ENCODE assay signal across 8 cellular contexts in the genomic region with DNA sequence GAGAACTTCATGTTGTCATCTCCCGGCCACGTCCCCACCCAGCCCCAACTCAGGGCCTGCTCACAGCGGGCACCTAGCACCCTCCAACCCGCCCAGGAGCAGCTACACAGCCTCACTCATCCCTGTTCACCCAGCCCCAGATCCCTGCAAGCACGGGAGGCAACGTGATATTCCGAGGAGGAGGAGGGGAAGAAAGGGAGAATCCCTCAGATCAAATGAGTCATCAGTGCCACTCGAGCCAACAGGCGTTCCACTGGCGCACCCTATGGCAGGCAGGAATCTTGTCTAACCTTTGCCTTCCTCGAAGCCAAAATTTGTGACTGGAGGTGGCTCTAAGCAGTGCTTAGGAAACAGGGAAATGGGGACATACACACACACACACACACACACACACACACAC. TPM values are rescaled to one million over a fixed set of nuclear protein-coding genes. Genes with fewer than 3 reads are reported as not detected.
DNase-seq lines count a peak whose midpoint lies in the region; ATAC-seq, FAIRE-seq and TF ChIP-seq lines count a peak whose summit lies in the region.
"Had no signal": no experiment of that assay in that cellular context is flagged by ENCODE, and none has a peak within 500 bp of the region (broad histone marks: within the 10 kb centered on the region; RNA-seq: fewer than 3 reads in every experiment).

No MANE protein-coding gene starts in this region.

- TF ChIP-seq CTCF in HCT116 (IDR thresholded peaks at IDR 0.05 in 2 of 3, conservative IDR thresholded peaks at IDR 0.05 in 1 of 3; ENCODE audit: borderline replicate concordance in 1 of 3, insufficient read depth in 1 of 3, low read depth in 2 of 3, low read length in 2 of 3) = peak in 2 of 3 experiments; percentile 12 to 51; a peak in 1 of 6 replicates
- no peak for TF ChIP-seq CTCF in fibroblast of the aortic adventitia (IDR thresholded peaks at IDR 0.05; ENCODE audit: insufficient read depth, low read length)
- no peak for TF ChIP-seq CTCF in ascending aorta (IDR thresholded peaks at IDR 0.05)

- no peaks in the 10 kb centered on the region for H3K27me3 Mint-ChIP-seq in CD8-positive, alpha-beta memory T cell

- peak; percentile 54 for DNase-seq in HCT116 (ENCODE audit: low read depth, low spot score)
- peak; percentile 66 for DNase-seq in RCC 7860 (ENCODE audit: low spot score)
- peak; percentile 37 for DNase-seq in fibroblast of the aortic adventitia (ENCODE audit: low read depth)
- DNase-seq in superior temporal gyrus (ENCODE audit: extremely low spot score) = peak; percentile 22
- DNase-seq in CD8-positive, alpha-beta memory T cell = no peak
- no peak for DNase-seq in activated CD4-positive, CD25-positive, alpha-beta regulatory T cell treated with anti-CD3 and anti-CD28 coated beads, Interleukin-2, amount 50 U/mL, for 72 hours
- no peak for DNase-seq in ascending aorta (ENCODE audit: low spot score in 2 of 2)

- peaks cover 0 to 4% (median 0%) of the 10 kb centered on the region in 5 donors for H3K9me3 Mint-ChIP-seq in CD8-positive, alpha-beta memory T cell

- H3K36me3 Mint-ChIP-seq in CD8-positive, alpha-beta memory T cell = peaks cover 0 to 5% (median 1%) of the 10 kb centered on the region in 3 donors

- H3K27me3 ChIP-seq in HCT116 (ENCODE audit: insufficient read depth, low read length) (no peaks in the 10 kb centered on the region), ascending aorta (no peaks in the 10 kb centered on the region)
- H3K27me3 ChIP-seq in CD8-positive, alpha-beta memory T cell (ENCODE audit: insufficient read depth, low read length, poor library complexity, severe bottlenecking) = no peaks in the 10 kb centered on the region

- no TSS peak for BruUV-seq in HCT116 (replicated peaks; lab: Mats Ljungman, UMichigan)

- H3K9me3 ChIP-seq in HCT116 (ENCODE audit: control insufficient read depth in 1 of 2, insufficient read depth in 1 of 2, low read depth in 1 of 2, low read length in 2 of 2) = no peaks in the 10 kb centered on the region
- no peaks in the 10 kb centered on the region for H3K9me3 ChIP-seq in CD8-positive, alpha-beta memory T cell (ENCODE audit: low read length)
- no peaks in the 10 kb centered on the region for H3K9me3 ChIP-seq in ascending aorta

- H3K79me2 ChIP-seq in HCT116 (ENCODE audit: insufficient read depth, low read length) = no peaks in the 10 kb centered on the region

- intact Hi-C loops in HCT116 (cut with micrococcal nuclease) (loop anchor here (2.0 to 10.0 kb wide), 2 partner anchors 59 to 1585 kb away; no protein-coding TSS in a partner anchor), ascending aorta (cut with DNase I) (no loop called here)

- peak; percentile 94 for ATAC-seq in HCT116

- CTCF ChIA-PET in HCT116 (lab: Charles Lee) = no interaction called here
- CTCF ChIA-PET in CD8-positive, alpha-beta memory T cell (lab: Charles Lee) = no interaction called here

- H3K4me1 ChIP-seq in HCT116 (ENCODE audit: control insufficient read depth in 1 of 2, insufficient read depth in 2 of 2, low read length in 2 of 2) (peaks cover 8 to 17% of the 10 kb centered on the region in 2 experiments), ascending aorta (no peaks in the 10 kb centered on the region)
- no peaks in the 10 kb centered on the region for H3K4me1 ChIP-seq in CD8-positive, alpha-beta memory T cell (ENCODE audit: insufficient read depth, low read length)

- H4K20me1 ChIP-seq in HCT116 (ENCODE audit: insufficient read depth) = no peaks in the 10 kb centered on the region

- no peak overlapping the region for H3K27ac Mint-ChIP-seq in CD8-positive, alpha-beta memory T cell

- peak; percentile 77 for TF ChIP-seq RAD21 in HCT116 (IDR thresholded peaks at IDR 0.05; ENCODE audit: low read depth)

- H3K4me3 ChIP-seq in HCT116 (replicated peaks in 1 of 2; ENCODE audit: low read depth in 1 of 2, low read length in 2 of 2) (peak overlapping the region; percentile 15 to 34), fibroblast of the aortic adventitia (ENCODE audit: low read depth, low read length) (no peak overlapping the region), ascending aorta (no peak overlapping the region)
- H3K4me3 ChIP-seq in CD8-positive, alpha-beta memory T cell (ENCODE audit: low read length) = no peak overlapping the region

- H3K36me3 ChIP-seq in HCT116 (ENCODE audit: control insufficient read depth in 1 of 2, insufficient read depth in 2 of 2, low read length in 2 of 2) (no peaks in the 10 kb centered on the region), ascending aorta (no peaks in the 10 kb centered on the region)
- no peaks in the 10 kb centered on the region for H3K36me3 ChIP-seq in CD8-positive, alpha-beta memory T cell (ENCODE audit: insufficient read depth, low read length)

- RAD21 ChIA-PET in HCT116 (lab: Charles Lee; ENCODE audit: low non-redundant PET in 1 of 2, low total read pairs in 2 of 2, uncharacterized antibody in 2 of 2, unreplicated experiment in 2 of 2) = no interaction called here

- peak overlapping the region; percentile 16; the same call in 1 of the 2 replicates for H3K9ac ChIP-seq in HCT116 (ENCODE audit: low read length)

- no peak for TF ChIP-seq POLR2A in HCT116 (IDR thresholded peaks at IDR 0.05; ENCODE audit: borderline replicate concordance, extremely low read depth, insufficient read depth, insufficient read length)

- H3K4me2 ChIP-seq in HCT116 (ENCODE audit: low read length) = peak overlapping the region; percentile 80

- POLR2A ChIA-PET in HCT116 (lab: Charles Lee) = no interaction called here
- POLR2A ChIA-PET in CD8-positive, alpha-beta memory T cell (lab: Charles Lee) = no interaction called here

- peak; percentile 61 for FAIRE-seq in RCC 7860 (lab: Jason Lieb, UNC)
- FAIRE-seq: endothelial cell of umbilical vein had no signal

- no peaks in the 10 kb centered on the region for H3K9me2 ChIP-seq in HCT116 (ENCODE audit: insufficient read depth)

- H3K27ac ChIP-seq in HCT116 (ENCODE audit: low read depth, low read length) = no peak overlapping the region
- no peak overlapping the region for H3K27ac ChIP-seq in CD8-positive, alpha-beta memory T cell (ENCODE audit: low read depth, low read length)
- H3K27ac ChIP-seq in ascending aorta = no peak overlapping the region

- no peaks in the 10 kb centered on the region for H3K4me1 Mint-ChIP-seq in CD8-positive, alpha-beta memory T cell

- peak overlapping the region; percentile 57 for H2AFZ ChIP-seq in HCT116 (ENCODE audit: low read depth, low read length, poor library complexity, severe bottlenecking)

- no peak overlapping the region for H3K4me3 Mint-ChIP-seq in CD8-positive, alpha-beta memory T cell

TF ChIP-seq in HCT116, 20 proteins besides CTCF, POLR2A, EP300 and RAD21:
- TF ChIP-seq EZH2phosphoT487 (IDR thresholded peaks at IDR 0.05; ENCODE audit: borderline replicate concordance) (no peak), CBX3 (IDR thresholded peaks at IDR 0.05; ENCODE audit: low read depth) (peak; percentile 25; the same call in 1 of the 2 replicates), JUND (IDR thresholded peaks at IDR 0.05) (peak; percentile 87), POLR2AphosphoS5 (IDR thresholded peaks at IDR 0.05; ENCODE audit: low read depth, low read length) (peak; percentile 34; the same call in 1 of the 2 replicates), FOSL1 (IDR thresholded peaks at IDR 0.05; ENCODE audit: low read depth) (peak; percentile 75), TCF7L2 (IDR thresholded peaks at IDR 0.05; ENCODE audit: borderline replicate concordance, extremely low read depth, insufficient read depth, insufficient read length) (peak; percentile 53), ZNF274 (IDR thresholded peaks at IDR 0.05; ENCODE audit: low read depth, low read length) (no peak), YY1 (IDR thresholded peaks at IDR 0.05; ENCODE audit: extremely low read depth, insufficient replicate concordance, low read depth, low read length) (peak; percentile 50), MAX (IDR thresholded peaks at IDR 0.05) (peak; percentile 62), SRF (IDR thresholded peaks at IDR 0.05; ENCODE audit: low read depth) (no peak), SP1 (IDR thresholded peaks at IDR 0.05; ENCODE audit: low read depth) (peak; percentile 45)
- TF ChIP-seq, protein P1, sequence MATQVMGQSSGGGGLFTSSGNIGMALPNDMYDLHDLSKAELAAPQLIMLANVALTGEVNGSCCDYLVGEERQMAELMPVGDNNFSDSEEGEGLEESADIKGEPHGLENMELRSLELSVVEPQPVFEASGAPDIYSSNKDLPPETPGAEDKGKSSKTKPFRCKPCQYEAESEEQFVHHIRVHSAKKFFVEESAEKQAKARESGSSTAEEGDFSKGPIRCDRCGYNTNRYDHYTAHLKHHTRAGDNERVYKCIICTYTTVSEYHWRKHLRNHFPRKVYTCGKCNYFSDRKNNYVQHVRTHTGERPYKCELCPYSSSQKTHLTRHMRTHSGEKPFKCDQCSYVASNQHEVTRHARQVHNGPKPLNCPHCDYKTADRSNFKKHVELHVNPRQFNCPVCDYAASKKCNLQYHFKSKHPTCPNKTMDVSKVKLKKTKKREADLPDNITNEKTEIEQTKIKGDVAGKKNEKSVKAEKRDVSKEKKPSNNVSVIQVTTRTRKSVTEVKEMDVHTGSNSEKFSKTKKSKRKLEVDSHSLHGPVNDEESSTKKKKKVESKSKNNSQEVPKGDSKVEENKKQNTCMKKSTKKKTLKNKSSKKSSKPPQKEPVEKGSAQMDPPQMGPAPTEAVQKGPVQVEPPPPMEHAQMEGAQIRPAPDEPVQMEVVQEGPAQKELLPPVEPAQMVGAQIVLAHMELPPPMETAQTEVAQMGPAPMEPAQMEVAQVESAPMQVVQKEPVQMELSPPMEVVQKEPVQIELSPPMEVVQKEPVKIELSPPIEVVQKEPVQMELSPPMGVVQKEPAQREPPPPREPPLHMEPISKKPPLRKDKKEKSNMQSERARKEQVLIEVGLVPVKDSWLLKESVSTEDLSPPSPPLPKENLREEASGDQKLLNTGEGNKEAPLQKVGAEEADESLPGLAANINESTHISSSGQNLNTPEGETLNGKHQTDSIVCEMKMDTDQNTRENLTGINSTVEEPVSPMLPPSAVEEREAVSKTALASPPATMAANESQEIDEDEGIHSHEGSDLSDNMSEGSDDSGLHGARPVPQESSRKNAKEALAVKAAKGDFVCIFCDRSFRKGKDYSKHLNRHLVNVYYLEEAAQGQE (IDR thresholded peaks at IDR 0.05; ENCODE audit: low read depth) = no peak
TF ChIP-seq in HCT116: peak in this region for 8.

RNA-seq across cellular contexts. Expression of gene NUBP1, which starts 14.0 kb away (rescaled TPM):
- total RNA-seq in HCT116 (2021; ENCODE audit: unreplicated experiment) = 31.5 TPM
- polyA plus RNA-seq in HCT116 (2012) = 29.7 and 31.1 TPM in 2 replicates
- 9.7 and 17.2 TPM in 2 replicates for total RNA-seq in fibroblast of the aortic adventitia (ENCODE audit: low replicate concordance)
- 10 to 100 TPM; 41.3 to 43.5 TPM for total RNA-seq in CD8-positive, alpha-beta memory T cell
- polyA plus RNA-seq in CD8-positive, alpha-beta memory T cell = 30.9 TPM
- 13.3 TPM for total RNA-seq in ascending aorta

RNA-seq across cellular contexts. Expression of gene TEKT5, which starts 34.9 kb away (rescaled TPM):
- total RNA-seq in HCT116 (2021; ENCODE audit: unreplicated experiment) (0.37 TPM), fibroblast of the aortic adventitia (ENCODE audit: low replicate concordance) (0.09 TPM in 1 of 2 replicates, not detected in the other), ascending aorta (not detected)
- 0.06 and 0.36 TPM in 2 replicates for polyA plus RNA-seq in HCT116 (2012)
- total RNA-seq in CD8-positive, alpha-beta memory T cell = not detected
- polyA plus RNA-seq in CD8-positive, alpha-beta memory T cell = not detected
- total RNA-seq: endothelial cell of umbilical vein had no signal
- polyA plus RNA-seq: endothelial cell of umbilical vein had no signal

Comparison
In these comparisons a context has a peak if more than half of its experiments do, and no peak if none do; other contexts are left out.
1. DNase-seq: peak in HCT116 (single experiment), RCC 7860 (single experiment), fibroblast of the aortic adventitia (single experiment) and superior temporal gyrus (single experiment); none in CD8-positive, alpha-beta memory T cell (0 of 5), activated CD4-positive, CD25-positive, alpha-beta regulatory T cell treated with anti-CD3 and anti-CD28 coated beads, Interleukin-2, amount 50 U/mL, for 72 hours (single experiment) and ascending aorta (0 of 2).
2. H3K4me3 ChIP-seq: peak in HCT116 (2 of 2); none in fibroblast of the aortic adventitia (single experiment), CD8-positive, alpha-beta memory T cell (single experiment) and ascending aorta (0 of 2).
3. CTCF ChIP-seq: peak in HCT116 (2 of 3); none in fibroblast of the aortic adventitia (single experiment) and ascending aorta (0 of 3).